Comparison of ENCODE assay signal across 31 cellular contexts in genomic region chr1:224989615-224990014, GRCh38.
DNase-seq lines count a peak whose midpoint lies in the region; ATAC-seq, FAIRE-seq and TF ChIP-seq lines count a peak whose summit lies in the region.
"Had no signal": no experiment of that assay in that cellular context is flagged by ENCODE, and none has a peak within 500 bp of the region (broad histone marks: within the 10 kb centered on the region; RNA-seq: fewer than 3 reads in every experiment).

No MANE protein-coding gene starts in this region.

- no peak overlapping the region for H3K27ac ChIP-seq in A549
- H3K27ac ChIP-seq in GM12878 (ENCODE audit: control insufficient read depth, insufficient read depth), result no peak overlapping the region
- H3K27ac ChIP-seq in K562 (ENCODE audit: extremely low read depth, low read depth, low read length), result no peak overlapping the region
- no peak overlapping the region for H3K27ac ChIP-seq in Peyer's patch
- no peak overlapping the region for H3K27ac ChIP-seq in HepG2 (ENCODE audit: extremely low read length, insufficient read depth, low read length)
- H3K27ac ChIP-seq: 22Rv1; BLaER1; BLaER1 treated with 17β-estradiol and CSF1 and Interleukin-3, amounts not matched to agents 10 nM and 100 nM; C4-2B had no signal

- H4K20me1 ChIP-seq in GM12878 (ENCODE audit: control insufficient read depth, insufficient read depth), result no peaks in the 10 kb centered on the region
- no peaks in the 10 kb centered on the region for H4K20me1 ChIP-seq in K562 (replicated peaks; ENCODE audit: control insufficient read depth, insufficient read depth, low read length)
- no peaks in the 10 kb centered on the region for H4K20me1 ChIP-seq in HepG2 (ENCODE audit: insufficient read depth, low read length)
- H4K20me1 ChIP-seq: BLaER1; BLaER1 treated with 17β-estradiol and CSF1 and Interleukin-3, amounts not matched to agents 10 nM and 100 nM had no signal

- intact Hi-C loops in GM12878 (cut with micrococcal nuclease; ENCODE audit: unreplicated experiment) (no loop called here), K562 (cut with micrococcal nuclease) (no loop called here), HepG2 (cut with micrococcal nuclease; ENCODE audit: unreplicated experiment) (no loop called here)

- H2AFZ ChIP-seq in GM12878 (ENCODE audit: control insufficient read depth, low read depth, low read length) (no peak overlapping the region), K562 (ENCODE audit: low read depth, low read length) (no peak overlapping the region), HepG2 (ENCODE audit: low read length) (no peak overlapping the region)

- H3K4me1 ChIP-seq in A549, result no peaks in the 10 kb centered on the region
- no peaks in the 10 kb centered on the region for H3K4me1 ChIP-seq in GM12878 (ENCODE audit: control insufficient read depth, insufficient read depth, low read length)
- H3K4me1 ChIP-seq in K562 (replicated peaks in 1 of 2; ENCODE audit: control insufficient read depth in 2 of 2, insufficient read depth in 2 of 2, low read length in 2 of 2), result no peaks in the 10 kb centered on the region
- no peaks in the 10 kb centered on the region for H3K4me1 ChIP-seq in Peyer's patch
- H3K4me1 ChIP-seq in HepG2 (ENCODE audit: insufficient read depth, low read length), result no peaks in the 10 kb centered on the region
- H3K4me1 ChIP-seq: BE2C, Caco-2 had no signal

- CTCF ChIA-PET in A549 (lab: Yijun Ruan, JAX), result interaction anchor here (0.8 kb wide), 1 partner anchor 475 kb away, joined by 3 read pairs; no protein-coding TSS in a partner anchor
- CTCF ChIA-PET in GM12878 (lab: Yijun Ruan, JAX), result no interaction called here
- CTCF ChIA-PET in K562 (lab: Yijun Ruan, JAX; ENCODE audit: low intra/inter-chr PET ratio), result no interaction called here
- CTCF ChIA-PET in HepG2 (lab: Yijun Ruan, JAX; ENCODE audit: low intra/inter-chr PET ratio, low total read pairs), result no interaction called here

- RAD21 ChIA-PET in GM12878 (lab: Charles Lee; ENCODE audit: unreplicated experiment), result no interaction called here

- H3K27me3 ChIP-seq in GM12878 (replicated peaks in 1 of 2; ENCODE audit: control insufficient read depth in 2 of 2, insufficient read depth in 2 of 2, low read length in 1 of 2), result no peaks in the 10 kb centered on the region
- no peaks in the 10 kb centered on the region for H3K27me3 ChIP-seq in K562 (ENCODE audit: control insufficient read depth in 2 of 2, insufficient read depth in 2 of 2, low read length in 2 of 2)
- no peaks in the 10 kb centered on the region for H3K27me3 ChIP-seq in Peyer's patch
- H3K27me3 ChIP-seq in HepG2 (ENCODE audit: control insufficient read depth in 1 of 2, insufficient read depth in 2 of 2, low read length in 2 of 2), result no peaks in the 10 kb centered on the region
- H3K27me3 ChIP-seq: BE2C, BLaER1 had no signal

- BruUV-seq in GM12878 (replicated peaks; lab: Mats Ljungman, UMichigan) (no TSS peak), K562 (replicated peaks; lab: Mats Ljungman, UMichigan) (no TSS peak), HepG2 (replicated peaks; lab: Mats Ljungman, UMichigan) (no TSS peak)

- H3K9me1 ChIP-seq in K562 (ENCODE audit: control insufficient read depth, insufficient read depth, low read length), result no peaks in the 10 kb centered on the region

- POLR2A ChIA-PET in A549 (lab: Yijun Ruan, JAX), result no interaction called here
- POLR2A ChIA-PET in GM12878 (lab: Charles Lee), result no interaction called here
- POLR2A ChIA-PET in K562 (lab: Yijun Ruan, JAX), result no interaction called here
- POLR2A ChIA-PET in HepG2 (lab: Yijun Ruan, JAX), result no interaction called here

- 23% methylated on average over 1 of the region's 1 CpG for WGBS in A549 (ENCODE audit: missing lambda C conversion rate)
- WGBS in GM12878 (ENCODE audit: insufficient coverage, insufficient replicate concordance, low lambda C conversion rate, missing lambda C conversion rate), result 4% methylated on average over 1 of the region's 1 CpG
- WGBS in K562 (ENCODE audit: insufficient coverage, low coverage, missing lambda C conversion rate), result 22% methylated on average over 1 of the region's 1 CpG
- 71% methylated on average over 1 of the region's 1 CpG for WGBS in HepG2 (ENCODE audit: low lambda C conversion rate)

- no peaks in the 10 kb centered on the region for H3K79me2 ChIP-seq in GM12878 (ENCODE audit: control insufficient read depth, insufficient read depth, low read length)
- no peaks in the 10 kb centered on the region for H3K79me2 ChIP-seq in K562 (ENCODE audit: control insufficient read depth, insufficient read depth, low read length)
- no peaks in the 10 kb centered on the region for H3K79me2 ChIP-seq in HepG2 (ENCODE audit: insufficient read depth, low read length)

- no peaks in the 10 kb centered on the region for H3K9me3 ChIP-seq in A549
- no peaks in the 10 kb centered on the region for H3K9me3 ChIP-seq in GM12878 (replicated peaks; ENCODE audit: control insufficient read depth, insufficient read depth, low read length)
- no peaks in the 10 kb centered on the region for H3K9me3 ChIP-seq in K562 (replicated peaks; ENCODE audit: control insufficient read depth, insufficient read depth, low read depth, low read length)
- no peaks in the 10 kb centered on the region for H3K9me3 ChIP-seq in Peyer's patch
- H3K9me3 ChIP-seq in HepG2 (ENCODE audit: low read length), result no peaks in the 10 kb centered on the region
- H3K9me3 ChIP-seq: BE2C, BLaER1, Caco-2 had no signal

- H3K36me3 ChIP-seq in GM12878 (ENCODE audit: control insufficient read depth in 2 of 2, insufficient read depth in 2 of 2, low read length in 1 of 2) (no peaks in the 10 kb centered on the region), K562 (ENCODE audit: control insufficient read depth, insufficient read depth, low read length) (no peaks in the 10 kb centered on the region), Peyer's patch (no peaks in the 10 kb centered on the region), HepG2 (replicated peaks in 1 of 2; ENCODE audit: control insufficient read depth in 1 of 2, insufficient read depth in 2 of 2, low read length in 2 of 2) (no peaks in the 10 kb centered on the region)
- H3K36me3 ChIP-seq: BE2C; BLaER1; BLaER1 treated with 17β-estradiol and CSF1 and Interleukin-3, amounts not matched to agents 10 nM and 100 nM had no signal

- ATAC-seq in A549, result no peak
- no peak for ATAC-seq in GM12878
- ATAC-seq in K562, result no peak
- ATAC-seq in HepG2, result no peak
- ATAC-seq: CD8-positive, alpha-beta T cell had no signal

- TF ChIP-seq POLR2A in A549 (IDR thresholded peaks at IDR 0.05; ENCODE audit: low read length) (no peak), GM12878 (IDR thresholded peaks at IDR 0.05; ENCODE audit: low read depth, low read length) (no peak), K562 (conservative IDR thresholded peaks at IDR 0.05) (no peak), Peyer's patch (IDR thresholded peaks at IDR 0.05) (no peak), HepG2 (IDR thresholded peaks at IDR 0.05; ENCODE audit: insufficient read depth in 1 of 2, low read depth in 2 of 2, low read length in 2 of 2) (no peak)

- SMC1A ChIA-PET in GM12878 (lab: Charles Lee; ENCODE audit: uncharacterized antibody, unreplicated experiment), result no interaction called here

- TF ChIP-seq EP300 in A549 (IDR thresholded peaks at IDR 0.05) (no peak), GM12878 (IDR thresholded peaks at IDR 0.05; ENCODE audit: borderline replicate concordance in 1 of 2, control insufficient read depth in 1 of 2, low read depth in 2 of 2, low read length in 2 of 2) (no peak), K562 (IDR thresholded peaks at IDR 0.05; ENCODE audit: low read length) (no peak), HepG2 (IDR thresholded peaks at IDR 0.05; ENCODE audit: low read depth in 2 of 2, low read length in 2 of 2) (no peak), HepG2 (CRISPR knock-in tag; IDR thresholded peaks at IDR 0.05; ENCODE audit: borderline replicate concordance) (no peak)

- FAIRE-seq in A549 (lab: Jason Lieb, UNC), result no peak
- no peak for FAIRE-seq in GM12878 (lab: Jason Lieb, UNC)
- FAIRE-seq in K562 (lab: Jason Lieb, UNC), result no peak
- no peak for FAIRE-seq in HepG2 (lab: Jason Lieb, UNC)
- FAIRE-seq: D721Med had no signal

- TF ChIP-seq CTCF in A549 (IDR thresholded peaks at IDR 0.05) (no peak), GM12878 (IDR thresholded peaks at IDR 0.05 in 2 of 3, conservative IDR thresholded peaks at IDR 0.05 in 1 of 3; ENCODE audit: control insufficient read depth in 2 of 3, extremely low read depth in 1 of 3, insufficient read depth in 1 of 3, low read depth in 3 of 3, low read length in 3 of 3) (no peak), K562 (IDR thresholded peaks at IDR 0.05 in 2 of 3, conservative IDR thresholded peaks at IDR 0.05 in 1 of 3; ENCODE audit: insufficient read depth in 2 of 3, low read depth in 1 of 3, low read length in 3 of 3) (no peak), Peyer's patch (IDR thresholded peaks at IDR 0.05) (no peak), HepG2 (CRISPR knock-in tag; IDR thresholded peaks at IDR 0.05) (no peak)

- H3K4me3 ChIP-seq in A549, result no peak overlapping the region
- H3K4me3 ChIP-seq in GM12878, result no peak overlapping the region
- no peak overlapping the region for H3K4me3 ChIP-seq in K562
- no peak overlapping the region for H3K4me3 ChIP-seq in Peyer's patch
- H3K4me3 ChIP-seq in HepG2 (replicated peaks in 1 of 3; ENCODE audit: insufficient read depth in 1 of 3, low read depth in 2 of 3, low read length in 3 of 3), result no peak overlapping the region
- H3K4me3 ChIP-seq: BLaER1; BLaER1 treated with 17β-estradiol and CSF1 and Interleukin-3, amounts not matched to agents 10 nM and 100 nM had no signal

- no peak for DNase-seq in A549 (ENCODE audit: low read depth in 1 of 2, low spot score in 1 of 2)
- DNase-seq in GM12878 (ENCODE audit: low read depth, low spot score), result no peak
- no peak for DNase-seq in K562 (ENCODE audit: extremely low read depth in 1 of 4, low spot score in 3 of 4)
- DNase-seq in Peyer's patch, result no peak
- DNase-seq in D341Med (ENCODE audit: low spot score), result no peak
- no peak for DNase-seq in HepG2 (ENCODE audit: low spot score)
- DNase-seq: 8988T; ACHN; AML-193; BE2C; C1 segment of cervical spinal cord; Caco-2; Calu3; CD4-positive, alpha-beta memory T cell; CD4-positive, alpha-beta T cell; CD4-positive, CD25-positive, alpha-beta regulatory T cell; CD8-positive, alpha-beta memory T cell; CD8-positive, alpha-beta T cell; COR-L47; DMS 273 treated with DMSO at 0.1 percent for 48 hours; DMS153; DMS53; DMS79; DMS79 treated with DMSO at 0.1 percent for 48 hours; DND-41; EL had no signal

- H3K9ac ChIP-seq in GM12878 (ENCODE audit: control insufficient read depth, insufficient read depth, low read length) (no peak overlapping the region), K562 (ENCODE audit: insufficient read depth in 1 of 2, low read depth in 2 of 2, low read length in 2 of 2) (no peak overlapping the region), HepG2 (ENCODE audit: insufficient read depth, low read depth, low read length) (no peak overlapping the region)
- H3K9ac ChIP-seq: BLaER1; BLaER1 treated with 17β-estradiol and CSF1 and Interleukin-3, amounts not matched to agents 10 nM and 100 nM had no signal

- TF ChIP-seq RAD21 in A549 (conservative IDR thresholded peaks at IDR 0.05 in 1 of 2, IDR thresholded peaks at IDR 0.05 in 1 of 2) (no peak), GM12878 (IDR thresholded peaks at IDR 0.05; ENCODE audit: insufficient read depth, low read depth, low read length) (no peak), K562 (CRISPR knock-in tag; conservative IDR thresholded peaks at IDR 0.05 in 1 of 2, IDR thresholded peaks at IDR 0.05 in 1 of 2) (no peak), HepG2 (CRISPR knock-in tag; IDR thresholded peaks at IDR 0.05) (no peak)

- no peak overlapping the region for H3K4me2 ChIP-seq in A549
- H3K4me2 ChIP-seq in GM12878 (ENCODE audit: control insufficient read depth, insufficient read depth), result no peak overlapping the region
- no peak overlapping the region for H3K4me2 ChIP-seq in K562 (ENCODE audit: insufficient read depth, low read length)
- H3K4me2 ChIP-seq in HepG2 (ENCODE audit: low read depth, low read length), result no peak overlapping the region
- H3K4me2 ChIP-seq: BLaER1; BLaER1 treated with 17β-estradiol and CSF1 and Interleukin-3, amounts not matched to agents 10 nM and 100 nM had no signal

- in situ Hi-C loops in GM12878 (cut with MboI) (no loop called here), K562 (cut with MboI) (no loop called here), HepG2 (cut with HindIII; ENCODE audit: extremely low pct_ligation_motif_present, low pct_unique_long_range_greater_than_20kb) (no loop called here)
